ENCODE assay signal across 18 cellular contexts in genomic region chr10:111473361-111473760, GRCh38.
"Had no signal": no experiment of that assay in that cellular context is flagged by ENCODE, and none has a peak within 500 bp of the region (broad histone marks: within the 10 kb centered on the region; RNA-seq: fewer than 3 reads in every experiment).

No MANE protein-coding gene starts in this region.

- H3K79me2 ChIP-seq: hepatocyte had no signal

- H3K27me3 ChIP-seq: dorsolateral prefrontal cortex, hepatocyte, neutrophil, sigmoid colon, tibial artery, upper lobe of right lung, vagina had no signal

- ATAC-seq: mucosa of descending colon; naive thymus-derived CD8-positive, alpha-beta T cell; stimulated activated naive CD8-positive, alpha-beta T cell treated with anti-CD3 and anti-CD28 coated beads, Interleukin-15, Interleukin-2, amounts not matched to agents 100 U/mL and 50 U/mL, for 24 hours; upper lobe of right lung had no signal

- H2AFZ ChIP-seq: hepatocyte had no signal

- H3K4me3 Mint-ChIP-seq: naive thymus-derived CD8-positive, alpha-beta T cell had no signal

- DNase-seq: dorsolateral prefrontal cortex; effector CD8-positive, alpha-beta T cell; foreskin melanocyte; head of caudate nucleus; kidney glomerular epithelial cell; mucosa of descending colon; naive thymus-derived CD8-positive, alpha-beta T cell; posterior cingulate gyrus; sigmoid colon; stimulated activated CD4-positive, alpha-beta T cell treated with anti-CD3 and anti-CD28 coated beads, Interleukin-2, amount 100 ng/mL, for 24 hours; stimulated activated naive CD8-positive, alpha-beta T cell treated with anti-CD3 and anti-CD28 coated beads, Interleukin-15, Interleukin-2, amounts not matched to agents 100 U/mL and 50 U/mL, for 24 hours; tibial artery; upper lobe of right lung had no signal

- H3K4me1 ChIP-seq: sigmoid colon, tibial artery, upper lobe of right lung, vagina had no signal

- H3K36me3 ChIP-seq: neutrophil, sigmoid colon, tibial artery, upper lobe of right lung, vagina had no signal

- H3K4me1 Mint-ChIP-seq: naive thymus-derived CD8-positive, alpha-beta T cell had no signal

- H3K27ac Mint-ChIP-seq: naive thymus-derived CD8-positive, alpha-beta T cell had no signal

- H3K4me3 ChIP-seq: coronary artery, dorsolateral prefrontal cortex, hepatocyte, mucosa of descending colon, sigmoid colon, skin epidermis, tibial artery, upper lobe of right lung, vagina had no signal

- H3K9me3 Mint-ChIP-seq: naive thymus-derived CD8-positive, alpha-beta T cell had no signal

- H3K27ac ChIP-seq: coronary artery, dorsolateral prefrontal cortex, hepatocyte, neutrophil, sigmoid colon, skin epidermis, tibial artery, upper lobe of right lung, vagina had no signal

- H3K36me3 Mint-ChIP-seq: naive thymus-derived CD8-positive, alpha-beta T cell had no signal

- H3K4me2 ChIP-seq: hepatocyte had no signal

- H3K9me3 ChIP-seq: mucosa of descending colon, neutrophil, sigmoid colon, tibial artery, upper lobe of right lung, vagina had no signal
